In genomic region chr9:125271081-125271480, GRCh38 we compare ENCODE assay signal across 1 cellular context.
TF ChIP-seq lines count a peak whose summit lies in the region.

No MANE protein-coding gene starts in this region.

TF ChIP-seq in HepG2, 621 proteins besides CTCF, POLR2A, EP300 and RAD21:
- TF ChIP-seq SRSF9 (IDR thresholded peaks at IDR 0.05; ENCODE audit: borderline replicate concordance, insufficient read depth, low read depth, low read length, poor library complexity, severe bottlenecking) (no peak), ZNF136 (CRISPR knock-in tag; IDR thresholded peaks at IDR 0.05; ENCODE audit: low read depth) (no peak), SNAPC4 (CRISPR knock-in tag; IDR thresholded peaks at IDR 0.05) (no peak), SSRP1 (CRISPR knock-in tag; IDR thresholded peaks at IDR 0.05) (no peak), DNMT3B (CRISPR knock-in tag; conservative IDR thresholded peaks at IDR 0.05) (no peak), ZNF629 (CRISPR knock-in tag; conservative IDR thresholded peaks at IDR 0.05) (no peak), TP53 (CRISPR knock-in tag; conservative IDR thresholded peaks at IDR 0.05) (no peak)
